Comparison of ENCODE assay signal across 8 cellular contexts in the genomic region with DNA sequence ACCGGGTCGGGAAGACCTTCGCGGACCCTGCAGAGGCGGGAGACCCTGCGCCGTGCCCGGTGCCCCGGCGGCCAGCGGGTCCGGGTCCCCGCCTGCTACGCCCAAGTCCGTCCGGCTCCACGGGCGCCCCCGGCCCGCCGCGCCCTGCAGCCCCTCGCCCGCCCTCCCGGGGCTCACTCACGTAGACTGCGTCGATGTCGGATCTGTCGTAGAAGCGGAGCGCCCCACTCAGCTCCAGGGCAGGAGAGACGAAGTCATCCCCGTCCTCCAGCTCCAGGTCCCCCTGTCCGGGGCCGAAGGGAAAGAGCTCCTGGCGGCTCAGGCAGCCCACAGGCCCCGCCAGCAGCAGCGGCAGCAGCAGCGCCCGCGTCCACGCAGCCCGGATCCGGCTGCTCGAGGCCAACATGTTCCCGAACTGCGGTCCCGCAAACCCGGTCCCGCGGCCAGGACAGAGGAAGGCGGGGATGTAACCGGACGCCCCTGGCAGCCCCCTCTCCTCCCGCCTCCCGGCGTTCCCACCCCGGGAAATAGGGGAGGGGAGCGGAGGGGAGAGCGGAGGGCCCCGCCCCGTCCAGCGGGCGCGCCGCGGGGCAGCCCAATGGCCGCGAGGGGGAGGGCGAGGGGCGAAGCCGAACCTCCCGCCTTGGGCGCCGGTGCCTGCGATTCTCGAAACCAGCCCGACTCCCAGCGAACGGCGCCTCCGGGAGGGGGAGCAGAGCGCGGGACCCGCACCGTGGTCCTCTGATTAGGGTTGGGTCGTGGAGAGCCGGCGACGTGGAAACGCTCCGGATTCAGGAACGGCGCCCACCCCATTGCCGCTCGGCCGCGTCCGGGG. TPM values are rescaled to one million over a fixed set of nuclear protein-coding genes. Genes with fewer than 3 reads are reported as not detected.
DNase-seq lines count a peak whose midpoint lies in the region; TF ChIP-seq lines count a peak whose summit lies in the region.

A gene with protein sequence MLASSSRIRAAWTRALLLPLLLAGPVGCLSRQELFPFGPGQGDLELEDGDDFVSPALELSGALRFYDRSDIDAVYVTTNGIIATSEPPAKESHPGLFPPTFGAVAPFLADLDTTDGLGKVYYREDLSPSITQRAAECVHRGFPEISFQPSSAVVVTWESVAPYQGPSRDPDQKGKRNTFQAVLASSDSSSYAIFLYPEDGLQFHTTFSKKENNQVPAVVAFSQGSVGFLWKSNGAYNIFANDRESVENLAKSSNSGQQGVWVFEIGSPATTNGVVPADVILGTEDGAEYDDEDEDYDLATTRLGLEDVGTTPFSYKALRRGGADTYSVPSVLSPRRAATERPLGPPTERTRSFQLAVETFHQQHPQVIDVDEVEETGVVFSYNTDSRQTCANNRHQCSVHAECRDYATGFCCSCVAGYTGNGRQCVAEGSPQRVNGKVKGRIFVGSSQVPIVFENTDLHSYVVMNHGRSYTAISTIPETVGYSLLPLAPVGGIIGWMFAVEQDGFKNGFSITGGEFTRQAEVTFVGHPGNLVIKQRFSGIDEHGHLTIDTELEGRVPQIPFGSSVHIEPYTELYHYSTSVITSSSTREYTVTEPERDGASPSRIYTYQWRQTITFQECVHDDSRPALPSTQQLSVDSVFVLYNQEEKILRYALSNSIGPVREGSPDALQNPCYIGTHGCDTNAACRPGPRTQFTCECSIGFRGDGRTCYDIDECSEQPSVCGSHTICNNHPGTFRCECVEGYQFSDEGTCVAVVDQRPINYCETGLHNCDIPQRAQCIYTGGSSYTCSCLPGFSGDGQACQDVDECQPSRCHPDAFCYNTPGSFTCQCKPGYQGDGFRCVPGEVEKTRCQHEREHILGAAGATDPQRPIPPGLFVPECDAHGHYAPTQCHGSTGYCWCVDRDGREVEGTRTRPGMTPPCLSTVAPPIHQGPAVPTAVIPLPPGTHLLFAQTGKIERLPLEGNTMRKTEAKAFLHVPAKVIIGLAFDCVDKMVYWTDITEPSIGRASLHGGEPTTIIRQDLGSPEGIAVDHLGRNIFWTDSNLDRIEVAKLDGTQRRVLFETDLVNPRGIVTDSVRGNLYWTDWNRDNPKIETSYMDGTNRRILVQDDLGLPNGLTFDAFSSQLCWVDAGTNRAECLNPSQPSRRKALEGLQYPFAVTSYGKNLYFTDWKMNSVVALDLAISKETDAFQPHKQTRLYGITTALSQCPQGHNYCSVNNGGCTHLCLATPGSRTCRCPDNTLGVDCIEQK (minus strand): TSS at position 417 of the 835 bp plus-strand sequence. CDS start 11 bp downstream, at position 406.

- no peaks in the 10 kb centered on the region for H3K9me3 ChIP-seq in breast epithelium
- no peaks in the 10 kb centered on the region for H3K9me3 ChIP-seq in testis

- BruUV-seq in MCF 10A (replicated peaks; lab: Mats Ljungman, UMichigan) = no TSS peak

- H3K27ac Mint-ChIP-seq in MCF 10A (ENCODE audit: low read depth, unreplicated experiment) = no peak within 1 kb of the TSS

- 0 to 1% methylated on average over 3 to 53 of the region's 100 CpGs for WGBS in testis, 2 donors

- H3K36me3 Mint-ChIP-seq in MCF 10A (ENCODE audit: insufficient read depth, unreplicated experiment) = no peaks in the 10 kb centered on the region

- H3K4me3 Mint-ChIP-seq in MCF 10A (ENCODE audit: unreplicated experiment) = no peak within 1 kb of the TSS

- POLR2A ChIA-PET in MCF 10A (lab: Yijun Ruan, JAX) = no interaction called here

- peak within 1 kb of the TSS; percentile 75 to 98 (median 95) for H3K4me3 ChIP-seq in breast epithelium
- 0 out of 2 replicates have a peak within 1 kb of the TSS, but pooled peaks have one; percentile 15 for H3K4me3 ChIP-seq in LNCaP clone FGC (ENCODE audit: low read depth, low read length)
- H3K4me3 ChIP-seq in testis = peak within 1 kb of the TSS; percentile 77 to 80

- TF ChIP-seq POLR2A in breast epithelium (IDR thresholded peaks at IDR 0.05) = peak; percentile 40
- peak; percentile 64 for TF ChIP-seq POLR2A in testis (IDR thresholded peaks at IDR 0.05)

- DNase-seq in breast epithelium (ENCODE audit: low spot score in 2 of 2) = peak; percentile 47 to 60
- no peak for DNase-seq in MCF 10A (ENCODE audit: unreplicated experiment)
- DNase-seq in LNCaP clone FGC (ENCODE audit: low read depth) = no peak
- peak; percentile 15 for DNase-seq in activated T-cell treated with anti-CD3 and anti-CD28 coated beads for 1 hour (ENCODE audit: low read depth)
- DNase-seq in epidermal melanocyte (ENCODE audit: insufficient read length, low spot score) = peak; percentile 79
- peak; percentile 93 for DNase-seq in mesenteric fat pad (ENCODE audit: low spot score)
- DNase-seq in testis = peak; percentile 78
- DNase-seq in GM19240 (ENCODE audit: insufficient read length, low spot score) = no peak

- H3K27ac ChIP-seq in breast epithelium (peak within 1 kb of the TSS; percentile 83 to 97), testis (peak within 1 kb of the TSS; percentile 85 to 95)

- no peaks in the 10 kb centered on the region for H3K27me3 Mint-ChIP-seq in MCF 10A (ENCODE audit: insufficient read depth, unreplicated experiment)

- peak in 1 of 3 donors; percentile 12 for TF ChIP-seq CTCF in breast epithelium (IDR thresholded peaks at IDR 0.05)
- no peak for TF ChIP-seq CTCF in MCF 10A (IDR thresholded peaks at IDR 0.05; ENCODE audit: unreplicated experiment)
- no peak for TF ChIP-seq CTCF in LNCaP clone FGC (IDR thresholded peaks at IDR 0.05; ENCODE audit: control insufficient read depth, extremely low read depth, insufficient read depth)
- peak; percentile 11 to 29 (median 14) for TF ChIP-seq CTCF in testis (IDR thresholded peaks at IDR 0.05)

- no peaks in the 10 kb centered on the region for H3K9me3 Mint-ChIP-seq in MCF 10A (ENCODE audit: unreplicated experiment)

- CTCF ChIA-PET in MCF 10A (lab: Yijun Ruan, JAX) = interaction anchor here (0.6 to 2.8 kb wide), 3 partner anchors 12 to 72 kb away, joined by 3 to 12 read pairs (median 3); no protein-coding TSS in a partner anchor

- H3K4me1 Mint-ChIP-seq in MCF 10A (ENCODE audit: insufficient read depth, unreplicated experiment) = peaks cover 6% of the 10 kb centered on the region

- H3K27me3 ChIP-seq in breast epithelium (no peaks in the 10 kb centered on the region), testis (no peaks in the 10 kb centered on the region)

- H3K36me3 ChIP-seq in breast epithelium (no peaks in the 10 kb centered on the region), testis (ENCODE audit: low read depth, missing control alignments) (no peaks in the 10 kb centered on the region)

- no peaks in the 10 kb centered on the region for H3K4me1 ChIP-seq in breast epithelium
- peaks cover 5% of the 10 kb centered on the region for H3K4me1 ChIP-seq in testis

- intact Hi-C loops in breast epithelium (cut with DNase I; ENCODE audit: low total_unique reads) = no loop called here
- intact Hi-C loops in MCF 10A (cut with micrococcal nuclease) = no loop called here
- intact Hi-C loops in testis (cut with DNase I; ENCODE audit: low total_unique reads) = no loop called here

RNA-seq across cellular contexts. Expression of the gene that starts here (rescaled TPM):
- total RNA-seq in breast epithelium = 100 to 1,000 TPM in 2 of 3 donors, 10 to 100 TPM in 1; 60.3 to 288 (median 154) TPM
- total RNA-seq in MCF 10A (2022) = 0.10 and 0.16 TPM in 2 replicates
- 238 TPM for total RNA-seq in mesenteric fat pad
- total RNA-seq in testis = 10 to 100 TPM; 18.8 to 36.1 TPM
- 21.0 TPM for polyA plus RNA-seq in testis (ENCODE audit: insufficient read depth, low read depth, low replicate concordance)

Comparison
In these comparisons a context has a peak if more than half of its experiments do, and no peak if none do; other contexts are left out.
1. RNA of the gene that starts here (total RNA-seq): 238 TPM in mesenteric fat pad (single experiment), 60.3 to 288 TPM in breast epithelium and 18.8 to 36.1 TPM in testis; 0.10 to 0.16 TPM in MCF 10A; every median in the first group is over 10 times any median in the second.
2. DNase-seq: peak in breast epithelium (2 of 2), activated T-cell treated with anti-CD3 and anti-CD28 coated beads for 1 hour (single experiment), epidermal melanocyte (single experiment), mesenteric fat pad (single experiment) and testis (single experiment); none in MCF 10A (single experiment), LNCaP clone FGC (single experiment) and GM19240 (single experiment).
3. H3K4me3 ChIP-seq: peak in every context shown above with its lines; median percentile 95 in breast epithelium; 78 in testis; 15 in LNCaP clone FGC.
4. CTCF ChIP-seq: peak in testis (3 of 3); none in MCF 10A (single experiment) and LNCaP clone FGC (single experiment).